In the genomic region with DNA sequence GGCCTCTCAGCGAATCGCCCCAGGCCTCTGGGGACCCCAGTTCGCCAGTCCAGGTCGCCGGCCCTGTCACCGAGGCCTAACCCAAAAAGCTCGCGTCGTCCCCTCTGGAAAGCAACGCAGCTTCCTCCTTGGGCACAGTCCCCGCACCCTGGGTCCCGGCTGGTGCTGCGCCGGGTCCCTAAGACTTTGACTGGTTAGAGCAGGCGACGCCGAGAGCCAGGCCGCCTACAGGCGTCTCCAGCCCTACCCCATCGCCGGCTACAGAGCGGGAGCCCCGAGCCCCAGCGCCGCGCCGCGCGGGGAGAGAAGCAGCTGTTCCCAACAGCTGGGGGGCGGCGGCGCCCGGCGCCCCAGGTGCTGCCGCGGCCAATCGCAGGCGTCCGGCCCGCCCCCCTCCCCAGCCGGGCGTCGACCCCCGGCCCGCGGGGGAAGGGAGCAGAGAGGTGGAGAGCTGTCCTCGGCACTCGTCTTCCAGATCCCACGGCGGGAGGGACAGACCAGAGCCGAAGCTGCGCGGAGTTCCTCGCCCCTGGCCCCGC, we compare ENCODE assay signal across 8 cellular contexts. TPM values are rescaled to one million over a fixed set of nuclear protein-coding genes. Genes with fewer than 3 reads are reported as not detected.
A peak's percentile ranks its signal among the peaks of the same experiment; 100 is the strongest.
DNase-seq lines count a peak whose midpoint lies in the region; ATAC-seq, FAIRE-seq and TF ChIP-seq lines count a peak whose summit lies in the region.

No MANE protein-coding gene starts in this region.

- DNase-seq in A673 (ENCODE audit: low spot score) (peak; percentile 36), NCI-H69 (lab: John Stamatoyannopoulos, UW) (peak; percentile 75), RCC 7860 (ENCODE audit: low spot score) (no peak)

- H3K9me3 ChIP-seq in A673 (ENCODE audit: low read depth, low read length, poor library complexity, severe bottlenecking) (no peaks in the 10 kb centered on the region), muscle layer of duodenum (ENCODE audit: control insufficient read depth in 1 of 2, low read length in 2 of 2) (no peaks in the 10 kb centered on the region)

- no peaks in the 10 kb centered on the region for H3K36me3 ChIP-seq in A673 (ENCODE audit: insufficient read depth, low read length, poor library complexity, severe bottlenecking)
- H3K36me3 ChIP-seq in muscle layer of duodenum (ENCODE audit: control insufficient read depth in 1 of 2, insufficient read depth in 2 of 2, low read length in 2 of 2), result no peaks in the 10 kb centered on the region

- intact Hi-C loops in A673 (cut with micrococcal nuclease; ENCODE audit: unreplicated experiment), result loop anchor here (5.0 kb wide), 1 partner anchor 302 kb away; no protein-coding TSS in a partner anchor

- POLR2A ChIA-PET in A673 (lab: Charles Lee; ENCODE audit: low non-redundant PET), result no interaction called here

- no peak overlapping the region for H3K27ac ChIP-seq in A673 (ENCODE audit: low read depth, low read length, poor library complexity, severe bottlenecking)
- peak overlapping the region; percentile 85 for H3K27ac ChIP-seq in muscle layer of duodenum (ENCODE audit: low read length)

- TF ChIP-seq CTCF in A673 (conservative IDR thresholded peaks at IDR 0.05; ENCODE audit: low read depth, low read length), result no peak

- no peak for FAIRE-seq in RCC 7860 (lab: Jason Lieb, UNC)

- ATAC-seq in esophagus mucosa (peak; percentile 17), GM19324 (IDR thresholded peaks at IDR 0.05; ENCODE audit: low FRiP score, unreplicated experiment) (no peak), HG03045 (IDR thresholded peaks at IDR 0.05; ENCODE audit: unreplicated experiment) (no peak), GM18870 (IDR thresholded peaks at IDR 0.05; ENCODE audit: unreplicated experiment) (no peak)

- H3K4me1 ChIP-seq in A673 (ENCODE audit: insufficient read depth, low read length, poor library complexity, severe bottlenecking), result peaks cover 5% of the 10 kb centered on the region
- peaks cover 0 to 6% of the 10 kb centered on the region in 2 donors for H3K4me1 ChIP-seq in muscle layer of duodenum (ENCODE audit: control insufficient read depth in 1 of 2, insufficient read depth in 2 of 2, low read length in 2 of 2)

- CTCF ChIA-PET in A673 (lab: Charles Lee), result no interaction called here

- BruUV-seq in A673 (replicated peaks; lab: Mats Ljungman, UMichigan), result no TSS peak

- H3K27me3 ChIP-seq in A673 (replicated peaks; ENCODE audit: insufficient read depth, low read depth, low read length, poor library complexity) (peaks cover 6% of the 10 kb centered on the region), muscle layer of duodenum (ENCODE audit: low read depth, low read length) (no peaks in the 10 kb centered on the region)

- H3K4me3 ChIP-seq in A673 (ENCODE audit: low read depth, low read length, poor library complexity, severe bottlenecking) (peak overlapping the region; percentile 57), muscle layer of duodenum (ENCODE audit: low read depth in 1 of 2, low read length in 2 of 2) (peak overlapping the region; percentile 32 to 91)

RNA-seq across cellular contexts. Expression of a gene that starts 0.5 kb away (rescaled TPM):
- total RNA-seq in A673 (2021) (0.24 and 0.55 TPM in 2 replicates), esophagus mucosa (0.32 TPM)
